ENCODE assay signal across 10 cellular contexts in the genomic region with DNA sequence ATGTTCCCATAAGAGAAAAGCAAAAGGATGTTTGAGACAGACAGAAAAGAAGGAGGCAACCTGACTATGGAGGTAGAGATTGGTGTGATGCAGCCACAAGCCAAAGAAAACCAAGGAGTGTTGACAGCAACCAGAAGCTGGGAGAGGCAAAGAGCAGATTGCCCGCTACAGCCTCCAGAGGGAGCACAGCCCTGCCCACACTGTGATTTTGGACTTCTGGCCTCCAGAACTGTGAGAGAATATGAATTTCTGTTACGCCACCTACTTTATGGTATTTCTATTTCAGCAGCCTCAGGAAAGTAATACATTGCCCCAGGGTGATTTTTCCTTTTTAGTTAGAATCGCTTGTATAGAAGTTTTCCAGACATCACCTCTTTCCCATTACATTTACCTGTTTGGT. TPM values are rescaled to one million over a fixed set of nuclear protein-coding genes. Genes with fewer than 3 reads are reported as not detected.
DNase-seq lines count a peak whose midpoint lies in the region; ATAC-seq and TF ChIP-seq lines count a peak whose summit lies in the region.
"Had no signal": no experiment of that assay in that cellular context is flagged by ENCODE, and none has a peak within 500 bp of the region (broad histone marks: within the 10 kb centered on the region; RNA-seq: fewer than 3 reads in every experiment).

No MANE protein-coding gene starts in this region.

- no peak overlapping the region for H3K27ac ChIP-seq in breast epithelium
- H3K27ac ChIP-seq in esophagus muscularis mucosa (replicated peaks in 1 of 4): no peak overlapping the region

- H3K27me3 Mint-ChIP-seq in MCF 10A (ENCODE audit: insufficient read depth, unreplicated experiment): peaks cover 9% of the 10 kb centered on the region

- no peak for TF ChIP-seq POLR2A in breast epithelium (IDR thresholded peaks at IDR 0.05)
- TF ChIP-seq POLR2A in esophagus muscularis mucosa (IDR thresholded peaks at IDR 0.05; ENCODE audit: low read depth): no peak

- TF ChIP-seq CTCF in MCF 10A (IDR thresholded peaks at IDR 0.05; ENCODE audit: unreplicated experiment): peak; percentile 31
- TF ChIP-seq CTCF in breast epithelium (IDR thresholded peaks at IDR 0.05): no peak
- TF ChIP-seq CTCF in epithelial cell of esophagus (IDR thresholded peaks at IDR 0.05; ENCODE audit: insufficient read depth, low read depth, low read length, missing control alignments): peak; percentile 45
- TF ChIP-seq CTCF in esophagus muscularis mucosa (IDR thresholded peaks at IDR 0.05): no peak

- 85% methylated on average over 3 of the region's 3 CpGs for WGBS in esophagus muscularis mucosa

- no peaks in the 10 kb centered on the region for H3K4me1 ChIP-seq in breast epithelium
- no peaks in the 10 kb centered on the region for H3K4me1 ChIP-seq in esophagus muscularis mucosa

- POLR2A ChIA-PET in MCF 10A (lab: Yijun Ruan, JAX): no interaction called here

- no peak overlapping the region for H3K27ac Mint-ChIP-seq in MCF 10A (ENCODE audit: low read depth, unreplicated experiment)

- H3K36me3 ChIP-seq in breast epithelium (no peaks in the 10 kb centered on the region), esophagus muscularis mucosa (no peaks in the 10 kb centered on the region)

- peaks cover 0 to 6% of the 10 kb centered on the region in 2 donors for H3K9me3 ChIP-seq in breast epithelium
- H3K9me3 ChIP-seq in esophagus muscularis mucosa: peaks cover 0 to 10% (median 8%) of the 10 kb centered on the region in 4 donors

- intact Hi-C loops in MCF 10A (cut with micrococcal nuclease) (loop anchor here (1.0 kb wide), 1 partner anchor 113 kb away; no protein-coding TSS in a partner anchor), breast epithelium (cut with DNase I; ENCODE audit: low total_unique reads) (no loop called here), esophagus muscularis mucosa (cut with DNase I) (no loop called here)

- no TSS peak for BruUV-seq in MCF 10A (replicated peaks; lab: Mats Ljungman, UMichigan)

- H3K36me3 Mint-ChIP-seq in MCF 10A (ENCODE audit: insufficient read depth, unreplicated experiment): no peaks in the 10 kb centered on the region

- DNase-seq in MCF 10A (ENCODE audit: unreplicated experiment) (peak; percentile 35), breast epithelium (ENCODE audit: low spot score in 2 of 2) (no peak), NCI-H69 (lab: John Stamatoyannopoulos, UW) (peak; percentile 9), epithelial cell of esophagus (ENCODE audit: low read depth) (no peak), esophagus muscularis mucosa (ENCODE audit: extremely low spot score) (no peak), GDM1 (lab: John Stamatoyannopoulos, UW) (no peak), NCI-H2107 treated with DMSO at 0.1 percent for 48 hours (lab: John Stamatoyannopoulos, UW; ENCODE audit: unreplicated experiment) (no peak)
- DNase-seq: activated CD4-positive, alpha-beta T cell treated with anti-CD3 and anti-CD28 coated beads for 4 hours; C1 segment of cervical spinal cord had no signal

- H3K4me3 ChIP-seq in breast epithelium (no peak overlapping the region), epithelial cell of esophagus (ENCODE audit: low read length) (no peak overlapping the region), esophagus muscularis mucosa (no peak overlapping the region)

- H3K4me1 Mint-ChIP-seq in MCF 10A (ENCODE audit: insufficient read depth, unreplicated experiment): no peaks in the 10 kb centered on the region

- H3K27me3 ChIP-seq in breast epithelium: no peaks in the 10 kb centered on the region
- H3K27me3 ChIP-seq in esophagus muscularis mucosa: no peaks in the 10 kb centered on the region

- no peak overlapping the region for H3K4me3 Mint-ChIP-seq in MCF 10A (ENCODE audit: unreplicated experiment)

- TF ChIP-seq EP300 in esophagus muscularis mucosa (IDR thresholded peaks at IDR 0.05): no peak

- CTCF ChIA-PET in MCF 10A (lab: Yijun Ruan, JAX): no interaction called here

- H3K9me3 Mint-ChIP-seq in MCF 10A (ENCODE audit: unreplicated experiment): no peaks in the 10 kb centered on the region

- no peak for ATAC-seq in HG02759 (IDR thresholded peaks at IDR 0.05; ENCODE audit: unreplicated experiment)

RNA-seq across cellular contexts. Expression of gene SLAMF6, which starts 28.4 kb away (rescaled TPM):
- total RNA-seq in MCF 10A (2022) (not detected in 2 replicates), breast epithelium (1 to 10 TPM; 1.1 to 3.2 (median 2.6) TPM), esophagus muscularis mucosa (1 to 10 TPM in 2 of 4 donors, under 1 TPM in 2; 0.19 to 1.4 (median 0.87) TPM)

Comparison
In these comparisons a context has a peak if more than half of its experiments do, and no peak if none do; other contexts are left out.
1. DNase-seq: peak in MCF 10A (single experiment) and NCI-H69 (single experiment); none in breast epithelium (0 of 2), epithelial cell of esophagus (single experiment), esophagus muscularis mucosa (single experiment), GDM1 (single experiment) and NCI-H2107 treated with DMSO at 0.1 percent for 48 hours (single experiment).
2. CTCF ChIP-seq: peak in MCF 10A (single experiment) and epithelial cell of esophagus (single experiment); none in breast epithelium (0 of 3) and esophagus muscularis mucosa (0 of 3).